9 cellular contexts compared by ENCODE assay signal in the genomic region with DNA sequence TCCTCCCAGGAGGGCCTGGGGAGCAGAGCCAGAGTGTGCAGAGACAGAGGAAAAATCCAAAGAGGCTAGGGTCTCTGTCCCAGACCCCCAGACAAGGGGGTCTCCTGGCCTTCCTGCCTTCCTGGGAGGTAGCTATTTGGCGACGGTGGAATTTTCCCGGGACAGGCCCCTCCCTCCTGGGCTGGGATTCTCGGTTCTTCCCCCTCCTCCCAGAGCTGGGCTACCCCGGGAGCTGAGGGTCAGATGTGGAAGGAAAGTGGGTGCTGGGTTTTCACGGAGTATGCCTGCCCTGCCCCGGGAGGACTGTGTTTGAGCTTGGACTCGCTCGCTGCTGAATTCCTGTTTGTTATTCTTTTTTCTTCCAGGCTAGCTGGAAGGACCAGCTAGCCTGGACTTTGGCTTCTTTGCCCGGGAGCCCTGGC. TPM values are rescaled to one million over a fixed set of nuclear protein-coding genes. Genes with fewer than 3 reads are reported as not detected.
DNase-seq lines count a peak whose midpoint lies in the region; ATAC-seq and TF ChIP-seq lines count a peak whose summit lies in the region.
"Had no signal": no experiment of that assay in that cellular context is flagged by ENCODE, and none has a peak within 500 bp of the region (broad histone marks: within the 10 kb centered on the region; RNA-seq: fewer than 3 reads in every experiment).

No MANE protein-coding gene starts in this region.

- TF ChIP-seq POLR2A in Peyer's patch (IDR thresholded peaks at IDR 0.05): no peak

- H3K4me1 Mint-ChIP-seq in memory B cell (peaks cover 63% of the 10 kb centered on the region), type B pancreatic cell (ENCODE audit: unreplicated experiment) (peaks cover 50% of the 10 kb centered on the region)

- DNase-seq in AG08396 (ENCODE audit: low spot score) (peak; percentile 82), Peyer's patch (no peak), memory B cell (ENCODE audit: low spot score in 2 of 2) (no peak), type B pancreatic cell (ENCODE audit: extremely low spot score, unreplicated experiment) (no peak)
- DNase-seq in effector memory CD4-positive, alpha-beta T cell: no peak
- DNase-seq in stimulated activated CD4-positive, alpha-beta T cell treated with anti-CD3 and anti-CD28 coated beads, Interleukin-12 subunit alpha, Interleukin-12 subunit beta, amount 100 ng/mL, for 4 hours: no peak

- no peaks in the 10 kb centered on the region for H3K27me3 ChIP-seq in Peyer's patch
- H3K27me3 ChIP-seq in effector memory CD4-positive, alpha-beta T cell (replicated peaks; ENCODE audit: control insufficient read depth, insufficient read depth, low read length, poor library complexity, severe bottlenecking): no peaks in the 10 kb centered on the region

- peak; percentile 2 for ATAC-seq in GM19035 (IDR thresholded peaks at IDR 0.05; ENCODE audit: unreplicated experiment)
- no peak for ATAC-seq in memory B cell (ENCODE audit: low read depth)
- no peak for ATAC-seq in GM21526 (IDR thresholded peaks at IDR 0.05; ENCODE audit: low FRiP score, unreplicated experiment)

- TF ChIP-seq CTCF in Peyer's patch (IDR thresholded peaks at IDR 0.05) (no peak), type B pancreatic cell (conservative IDR thresholded peaks at IDR 0.05) (no peak)

- H3K27ac ChIP-seq in Peyer's patch: peak overlapping the region; percentile 73 to 83 (median 80)
- H3K27ac ChIP-seq in effector memory CD4-positive, alpha-beta T cell (ENCODE audit: insufficient read depth, low read length, poor library complexity, severe bottlenecking): peak overlapping the region; percentile 97

- no peaks in the 10 kb centered on the region for H3K9me3 Mint-ChIP-seq in memory B cell
- H3K9me3 Mint-ChIP-seq in type B pancreatic cell: no peaks in the 10 kb centered on the region

- H3K36me3 Mint-ChIP-seq in memory B cell (peaks cover under 1% of the 10 kb centered on the region), type B pancreatic cell (no peaks in the 10 kb centered on the region)

- peaks cover 0 to 63% (median 17%) of the 10 kb centered on the region in 4 donors for H3K4me1 ChIP-seq in Peyer's patch
- peaks cover 74% of the 10 kb centered on the region for H3K4me1 ChIP-seq in effector memory CD4-positive, alpha-beta T cell (ENCODE audit: control insufficient read depth, insufficient read depth, low read length, poor library complexity, severe bottlenecking)

- no peaks in the 10 kb centered on the region for H3K36me3 ChIP-seq in Peyer's patch
- H3K36me3 ChIP-seq in effector memory CD4-positive, alpha-beta T cell (ENCODE audit: control insufficient read depth, insufficient read depth, low read length): peaks cover 3% of the 10 kb centered on the region

- H3K9me3 ChIP-seq in Peyer's patch: no peaks in the 10 kb centered on the region
- no peaks in the 10 kb centered on the region for H3K9me3 ChIP-seq in effector memory CD4-positive, alpha-beta T cell (ENCODE audit: control insufficient read depth, low read length)

- peak overlapping the region; percentile 50 to 79 (median 66) for H3K4me3 ChIP-seq in Peyer's patch
- peak overlapping the region; percentile 78 for H3K4me3 ChIP-seq in effector memory CD4-positive, alpha-beta T cell (ENCODE audit: insufficient read depth, low read depth, low read length, poor library complexity, severe bottlenecking)

- peak overlapping the region; percentile 94 for H3K4me3 Mint-ChIP-seq in memory B cell
- peak overlapping the region; percentile 98 for H3K4me3 Mint-ChIP-seq in type B pancreatic cell

- H3K27ac Mint-ChIP-seq in memory B cell (peak overlapping the region; percentile 94), type B pancreatic cell (peak overlapping the region; percentile 95)

- no peaks in the 10 kb centered on the region for H3K27me3 Mint-ChIP-seq in memory B cell
- no peaks in the 10 kb centered on the region for H3K27me3 Mint-ChIP-seq in type B pancreatic cell

RNA-seq across cellular contexts. Expression of gene AMPD2, which starts 0.8 kb away (rescaled TPM):
- total RNA-seq in Peyer's patch (100 to 1,000 TPM in 3 of 4 donors, 10 to 100 TPM in 1; 48.3 to 158 (median 110) TPM), type B pancreatic cell (ENCODE audit: low replicate concordance) (71.1 and 105 TPM in 2 replicates)

RNA-seq across cellular contexts. Expression of gene GNAT2, which starts 1.0 kb away (rescaled TPM):
- total RNA-seq in Peyer's patch (not detected), type B pancreatic cell (ENCODE audit: low replicate concordance) (not detected in 2 replicates)
- total RNA-seq: NCI-H460 had no signal

RNA-seq across cellular contexts. Expression of gene GSTM4, which starts 35.5 kb away (rescaled TPM):
- total RNA-seq in Peyer's patch (100 to 1,000 TPM in 3 of 4 donors, 10 to 100 TPM in 1; 76.7 to 276 (median 228) TPM), type B pancreatic cell (ENCODE audit: low replicate concordance) (37.5 and 42.2 TPM in 2 replicates)

RNA-seq across cellular contexts. Expression of gene GSTM2, which starts 47.5 kb away (rescaled TPM):
- 100 to 1,000 TPM in 2 of 4 donors, 10 to 100 TPM in 2; 38.5 to 242 (median 116) TPM for total RNA-seq in Peyer's patch
- 26.8 and 75.6 TPM in 2 replicates for total RNA-seq in type B pancreatic cell (ENCODE audit: low replicate concordance)
